17 cellular contexts compared by ENCODE assay signal in genomic region chr11:102117472-102118113, GRCh38. TPM values are rescaled to one million over a fixed set of nuclear protein-coding genes. Genes with fewer than 3 reads are reported as not detected.
DNase-seq lines count a peak whose midpoint lies in the region; ATAC-seq and TF ChIP-seq lines count a peak whose summit lies in the region.
"Had no signal": no experiment of that assay in that cellular context is flagged by ENCODE, and none has a peak within 500 bp of the region (broad histone marks: within the 10 kb centered on the region; RNA-seq: fewer than 3 reads in every experiment).

No MANE protein-coding gene starts in this region.

- H3K36me3 ChIP-seq in skeletal muscle satellite cell (ENCODE audit: insufficient read depth, low read length) = peaks cover 12% of the 10 kb centered on the region
- H3K36me3 ChIP-seq: gastroesophageal sphincter had no signal

- H3K9me3 ChIP-seq in skeletal muscle satellite cell (replicated peaks; ENCODE audit: low read length) = no peaks in the 10 kb centered on the region
- H3K9me3 ChIP-seq: adrenal gland, gastroesophageal sphincter had no signal

- peak overlapping the region; percentile 18 for H3K9ac ChIP-seq in skeletal muscle satellite cell (ENCODE audit: low read depth, low read length)

- peak overlapping the region; percentile 33 for H3K4me3 ChIP-seq in fibroblast of pulmonary artery (replicated peaks; ENCODE audit: low read depth, low read length)
- H3K4me3 ChIP-seq in skeletal muscle satellite cell (ENCODE audit: low read length) = peak overlapping the region; percentile 48
- H3K4me3 ChIP-seq: adrenal gland, gastroesophageal sphincter had no signal

- peaks cover 77% of the 10 kb centered on the region for H3K4me1 ChIP-seq in skeletal muscle satellite cell (ENCODE audit: control insufficient read depth, insufficient read depth, low read length)

- peak; percentile 20 for DNase-seq in GM03348 (ENCODE audit: low spot score)
- DNase-seq in fibroblast of pulmonary artery (ENCODE audit: low read depth) = peak; percentile 47
- DNase-seq in NCI-H526 treated with DMSO at 0.1 percent for 48 hours (lab: John Stamatoyannopoulos, UW) = no peak
- DNase-seq in DMS 273 (lab: John Stamatoyannopoulos, UW; ENCODE audit: unreplicated experiment) = no peak
- no peak for DNase-seq in DMS 273 treated with DMSO at 0.1 percent for 48 hours (lab: John Stamatoyannopoulos, UW)
- no peak for DNase-seq in activated CD8-positive, alpha-beta memory T cell treated with anti-CD3 and anti-CD28 coated beads for 24 hours
- DNase-seq: activated CD4-positive, alpha-beta T cell treated with anti-CD3 and anti-CD28 coated beads, Interleukin-2, amount 10 ng/mL, durations not matched to agents 24 days and 14 days; activated T-cell treated with anti-CD3 and anti-CD28 coated beads, Interleukin-2, amount 50 U/mL, for 24 hours; adrenal gland; cortex of kidney; immature natural killer cell; NCI-H2107; nucleus accumbens had no signal

- no peaks in the 10 kb centered on the region for H3K27me3 ChIP-seq in skeletal muscle satellite cell (ENCODE audit: control insufficient read depth, insufficient read depth, low read length)
- H3K27me3 ChIP-seq: adrenal gland, gastroesophageal sphincter had no signal

- peak; percentile 31 for ATAC-seq in SK-N-SH treated with all-trans-retinoic acid at 6 μM for 48 hours
- ATAC-seq: gastroesophageal sphincter, Right ventricle myocardium inferior had no signal

- peak overlapping the region; percentile 74 for H3K4me2 ChIP-seq in skeletal muscle satellite cell (ENCODE audit: low read length)

- TF ChIP-seq CTCF in fibroblast of pulmonary artery (IDR thresholded peaks at IDR 0.05; ENCODE audit: low read length, missing control alignments) = no peak

TF ChIP-seq in SK-N-SH treated with all-trans-retinoic acid at 6 μM for 48 hours, 23 proteins besides CTCF, POLR2A, EP300 and RAD21:
- TF ChIP-seq GLIS3 (CRISPR knock-in tag; IDR thresholded peaks at IDR 0.05) (no peak), RARB (CRISPR knock-in tag; IDR thresholded peaks at IDR 0.05) (no peak), PATZ1 (CRISPR knock-in tag; IDR thresholded peaks at IDR 0.05; ENCODE audit: borderline replicate concordance) (no peak), TSHZ2 (CRISPR knock-in tag; IDR thresholded peaks at IDR 0.05) (no peak), CSDC2 (CRISPR knock-in tag; IDR thresholded peaks at IDR 0.05) (no peak), ESRRG (CRISPR knock-in tag; IDR thresholded peaks at IDR 0.05) (no peak), CSRNP3 (CRISPR knock-in tag; IDR thresholded peaks at IDR 0.05) (no peak), OSR1 (CRISPR knock-in tag; IDR thresholded peaks at IDR 0.05) (no peak), ARNTL (CRISPR knock-in tag; IDR thresholded peaks at IDR 0.05; ENCODE audit: borderline replicate concordance, low read depth) (no peak), ZC3H10 (CRISPR knock-in tag; IDR thresholded peaks at IDR 0.05) (no peak), ISL1 (CRISPR knock-in tag; IDR thresholded peaks at IDR 0.05) (no peak), SNAI2 (CRISPR knock-in tag; IDR thresholded peaks at IDR 0.05) (no peak), BACH2 (CRISPR knock-in tag; IDR thresholded peaks at IDR 0.05; ENCODE audit: borderline replicate concordance) (no peak), CREB5 (CRISPR knock-in tag; IDR thresholded peaks at IDR 0.05; ENCODE audit: low read depth) (no peak)
TF ChIP-seq in SK-N-SH treated with all-trans-retinoic acid at 6 μM for 48 hours: peak in this region for 0.

RNA-seq across cellular contexts. Expression of gene YAP1, which starts 7.3 kb away (rescaled TPM):
- total RNA-seq in skeletal muscle satellite cell (2012; rRNA removed) = 85.9 and 116 TPM in 2 replicates
- total RNA-seq: activated CD4-positive, alpha-beta T cell treated with anti-CD3 and anti-CD28 coated beads, Interleukin-2, amount 10 ng/mL, durations not matched to agents 24 days and 14 days had no signal

Comparison
In these comparisons a context has a peak if more than half of its experiments do, and no peak if none do; other contexts are left out.
1. DNase-seq: peak in GM03348 (single experiment) and fibroblast of pulmonary artery (single experiment); none in NCI-H526 treated with DMSO at 0.1 percent for 48 hours (single experiment), DMS 273 (single experiment), DMS 273 treated with DMSO at 0.1 percent for 48 hours (single experiment) and activated CD8-positive, alpha-beta memory T cell treated with anti-CD3 and anti-CD28 coated beads for 24 hours (single experiment).